In genomic region chr10:3319811-3320226, GRCh38 we compare ENCODE assay signal across 35 cellular contexts.
"Had no signal": no experiment of that assay in that cellular context is flagged by ENCODE, and none has a peak within 500 bp of the region (broad histone marks: within the 10 kb centered on the region; RNA-seq: fewer than 3 reads in every experiment).

No MANE protein-coding gene starts in this region.

- H3K4me1 Mint-ChIP-seq: activated naive CD8-positive, alpha-beta T cell treated with anti-CD3 and anti-CD28 coated beads, Interleukin-2, amount 50 U/mL, for 24 hours had no signal

- H3K4me3 Mint-ChIP-seq: activated naive CD4-positive, alpha-beta T cell treated with anti-CD3 and anti-CD28 coated beads for 36 hours; activated naive CD4-positive, alpha-beta T cell treated with anti-CD3 and anti-CD28 coated beads, Interleukin-2, amount 10 ng/mL, durations not matched to agents 7 days and 5 days; activated naive CD8-positive, alpha-beta T cell treated with anti-CD3 and anti-CD28 coated beads for 36 hours; activated naive CD8-positive, alpha-beta T cell treated with anti-CD3 and anti-CD28 coated beads, Interleukin-2, amount 10 ng/mL, durations not matched to agents 7 days and 5 days; activated naive CD8-positive, alpha-beta T cell treated with anti-CD3 and anti-CD28 coated beads, Interleukin-2, amount 50 U/mL, for 24 hours; activated T-cell treated with anti-CD3 and anti-CD28 coated beads, Interleukin-2, amount 50 U/mL, for 24 hours; activated T-cell treated with anti-CD3 and anti-CD28 coated beads, Interleukin-2, amount 50 U/mL, for 4 hours; activated T-helper 1 cell treated with anti-CD3 and anti-CD28 coated beads, Interleukin-12 subunit alpha, Interleukin-12 subunit beta, Interleukin-2, Interleukin-4 antibody, amounts not matched to agents 30 ng/mL and 10 ng/mL and 1 ng/mL, durations not matched to agents 14 hours and 24 hours and 36 hours; brain; central memory CD8-positive, alpha-beta T cell had no signal

- DNase-seq: activated effector memory CD4-positive, alpha-beta T cell treated with anti-CD3 and anti-CD28 coated beads, Interleukin-2, amount 50 U/mL, for 16 hours; activated effector memory CD4-positive, alpha-beta T cell treated with Interleukin-2 at 50 U/mL for 16 hours; activated gamma-delta T cell; activated gamma-delta T cell treated with Interleukin-2 at 50 U/mL for 16 hours; activated naive CD4-positive, alpha-beta T cell; activated naive CD4-positive, alpha-beta T cell treated with anti-CD3 and anti-CD28 coated beads for 36 hours; activated naive CD4-positive, alpha-beta T cell treated with anti-CD3 and anti-CD28 coated beads, Interleukin-2, amount 10 ng/mL, durations not matched to agents 7 days and 5 days; activated naive CD4-positive, alpha-beta T cell treated with anti-CD3 and anti-CD28 coated beads, Interleukin-2, amount 50 U/mL, for 16 hours; activated naive CD4-positive, alpha-beta T cell treated with Interleukin-2 at 50 U/mL for 16 hours; activated naive CD8-positive, alpha-beta T cell treated with anti-CD3 and anti-CD28 coated beads for 36 hours; activated naive CD8-positive, alpha-beta T cell treated with anti-CD3 and anti-CD28 coated beads, Interleukin-2, amount 10 ng/mL, durations not matched to agents 7 days and 5 days; activated naive CD8-positive, alpha-beta T cell treated with anti-CD3 and anti-CD28 coated beads, Interleukin-2, amount 50 U/mL, for 24 hours; activated T-cell treated with anti-CD3 and anti-CD28 coated beads, Interleukin-2, amount 50 U/mL, for 1 hour; activated T-cell treated with anti-CD3 and anti-CD28 coated beads, Interleukin-2, amount 50 U/mL, for 24 hours; activated T-cell treated with anti-CD3 and anti-CD28 coated beads, Interleukin-2, amount 50 U/mL, for 4 hours; activated T-cell treated with anti-CD3 and anti-CD28 coated beads, Interleukin-2, amount 50 U/mL, for 48 hours; activated T-cell treated with anti-CD3 and anti-CD28 coated beads, Interleukin-2, amount 50 U/mL, for 72 hours; adrenal gland; amniotic stem cell; amygdala; anterior cingulate cortex; aorta; body of pancreas; brain microvascular endothelial cell; caudate nucleus; central memory CD4-positive, alpha-beta T cell; cerebellar nuclear complex had no signal

- H3K9me3 Mint-ChIP-seq: activated naive CD4-positive, alpha-beta T cell treated with anti-CD3 and anti-CD28 coated beads for 36 hours; activated naive CD4-positive, alpha-beta T cell treated with anti-CD3 and anti-CD28 coated beads, Interleukin-2, amount 50 U/mL, for 24 hours; activated naive CD4-positive, alpha-beta T cell treated with anti-CD3 and anti-CD28 coated beads, Interleukin-2, amount 50 U/mL, for 72 hours; activated naive CD8-positive, alpha-beta T cell treated with anti-CD3 and anti-CD28 coated beads for 36 hours; activated naive CD8-positive, alpha-beta T cell treated with anti-CD3 and anti-CD28 coated beads, Interleukin-2, amount 50 U/mL, for 24 hours; activated T-cell treated with anti-CD3 and anti-CD28 coated beads, Interleukin-2, amount 50 U/mL, for 24 hours; activated T-cell treated with anti-CD3 and anti-CD28 coated beads, Interleukin-2, amount 50 U/mL, for 4 hours; activated T-helper 1 cell treated with anti-CD3 and anti-CD28 coated beads, Interleukin-12 subunit alpha, Interleukin-12 subunit beta, Interleukin-2, Interleukin-4 antibody, amounts not matched to agents 30 ng/mL and 10 ng/mL and 1 ng/mL, durations not matched to agents 14 hours and 24 hours and 36 hours; activated T-helper 17 cell treated with anti-CD3 and anti-CD28 coated beads, Interleukin-2, amount 50 U/mL, for 72 hours; activated T-helper 2 cell treated with anti-CD3 and anti-CD28 coated beads, Interferon-gamma antibody, Interleukin-2, Interleukin-4, amounts not matched to agents 10 μg/mL and 5 μg/mL and 100 μg/mL, durations not matched to agents 14 hours and 24 hours and 36 hours; central memory CD8-positive, alpha-beta T cell had no signal

- H3K27ac Mint-ChIP-seq: activated naive CD4-positive, alpha-beta T cell treated with anti-CD3 and anti-CD28 coated beads for 36 hours; activated naive CD4-positive, alpha-beta T cell treated with anti-CD3 and anti-CD28 coated beads, Interleukin-2, amount 10 ng/mL, durations not matched to agents 7 days and 5 days; activated naive CD4-positive, alpha-beta T cell treated with anti-CD3 and anti-CD28 coated beads, Interleukin-2, amount 50 U/mL, for 24 hours; activated naive CD4-positive, alpha-beta T cell treated with anti-CD3 and anti-CD28 coated beads, Interleukin-2, amount 50 U/mL, for 72 hours; activated naive CD8-positive, alpha-beta T cell; activated naive CD8-positive, alpha-beta T cell treated with anti-CD3 and anti-CD28 coated beads for 36 hours; activated naive CD8-positive, alpha-beta T cell treated with anti-CD3 and anti-CD28 coated beads, Interleukin-2, amount 10 ng/mL, durations not matched to agents 7 days and 5 days; activated naive CD8-positive, alpha-beta T cell treated with anti-CD3 and anti-CD28 coated beads, Interleukin-2, amount 50 U/mL, for 24 hours; activated T-cell treated with anti-CD3 and anti-CD28 coated beads, Interleukin-2, amount 50 U/mL, for 24 hours; activated T-cell treated with anti-CD3 and anti-CD28 coated beads, Interleukin-2, amount 50 U/mL, for 72 hours; activated T-helper 1 cell treated with anti-CD3 and anti-CD28 coated beads, Interleukin-12 subunit alpha, Interleukin-12 subunit beta, Interleukin-2, Interleukin-4 antibody, amounts not matched to agents 30 ng/mL and 10 ng/mL and 1 ng/mL, durations not matched to agents 14 hours and 24 hours and 36 hours; activated T-helper 17 cell treated with anti-CD3 and anti-CD28 coated beads, Interleukin-2, amount 50 U/mL, for 72 hours; activated T-helper 2 cell treated with anti-CD3 and anti-CD28 coated beads, Interferon-gamma antibody, Interleukin-2, Interleukin-4, amounts not matched to agents 10 μg/mL and 5 μg/mL and 100 μg/mL, durations not matched to agents 14 hours and 24 hours and 36 hours; brain had no signal

- ATAC-seq: activated naive CD4-positive, alpha-beta T cell treated with anti-CD3 and anti-CD28 coated beads, Interleukin-2, amount 50 U/mL, for 72 hours; activated naive CD8-positive, alpha-beta T cell treated with anti-CD3 and anti-CD28 coated beads, Interleukin-2, amount 50 U/mL, for 24 hours; activated T-cell treated with anti-CD3 and anti-CD28 coated beads, Interleukin-2, amount 50 U/mL, for 4 hours; activated T-cell treated with anti-CD3 and anti-CD28 coated beads, Interleukin-2, amount 50 U/mL, for 72 hours; activated T-helper 17 cell treated with anti-CD3 and anti-CD28 coated beads, Interleukin-2, amount 50 U/mL, for 72 hours; body of pancreas had no signal

- H3K27me3 Mint-ChIP-seq: brain had no signal
